7 cellular contexts compared by ENCODE assay signal in genomic region chr2:229467783-229468182, GRCh38.
"Had no signal": no experiment of that assay in that cellular context is flagged by ENCODE, and none has a peak within 500 bp of the region (broad histone marks: within the 10 kb centered on the region; RNA-seq: fewer than 3 reads in every experiment).

No MANE protein-coding gene starts in this region.

- H3K4me3 ChIP-seq: GM23338, K562 had no signal

- H3K4me2 ChIP-seq: GM23338 had no signal

- H3K27ac ChIP-seq: HL-60 had no signal

- DNase-seq: H9, HCEC 1CT, IMR-90, KG1 had no signal

- H2AFZ ChIP-seq: GM23338 had no signal
